In genomic region chr11:36373040-36374010, GRCh38 we compare ENCODE assay signal across 18 cellular contexts.
DNase-seq lines count a peak whose midpoint lies in the region; FAIRE-seq and TF ChIP-seq lines count a peak whose summit lies in the region.
"Had no signal": no experiment of that assay in that cellular context is flagged by ENCODE, and none has a peak within 500 bp of the region (broad histone marks: within the 10 kb centered on the region; RNA-seq: fewer than 3 reads in every experiment).

No MANE protein-coding gene starts in this region.

- peaks cover 52% of the 10 kb centered on the region for H3K27me3 Mint-ChIP-seq in neural crest cell (ENCODE audit: low read depth)

- no peak overlapping the region for H3K27ac Mint-ChIP-seq in neural crest cell (ENCODE audit: unreplicated experiment)
- H3K27ac Mint-ChIP-seq: activated naive CD8-positive, alpha-beta T cell treated with anti-CD3 and anti-CD28 coated beads for 36 hours; activated T-cell treated with anti-CD3 and anti-CD28 coated beads, Interleukin-2, amount 50 U/mL, for 24 hours; stimulated activated naive CD8-positive, alpha-beta T cell treated with anti-CD3 and anti-CD28 coated beads, Interleukin-15, amount 100 ng/mL, for 72 hours had no signal

- H3K4me3 Mint-ChIP-seq in neural crest cell: peak overlapping the region; percentile 93
- H3K4me3 Mint-ChIP-seq: activated naive CD8-positive, alpha-beta T cell treated with anti-CD3 and anti-CD28 coated beads for 36 hours; activated T-cell treated with anti-CD3 and anti-CD28 coated beads, Interleukin-2, amount 50 U/mL, for 24 hours; stimulated activated naive CD8-positive, alpha-beta T cell treated with anti-CD3 and anti-CD28 coated beads, Interleukin-15, amount 100 ng/mL, for 72 hours had no signal

- in situ Hi-C loops in ACHN (cut with HindIII; ENCODE audit: low pct_ligation_motif_present, low pct_unique_long_range_greater_than_20kb, low sequenced_read_pairs): no loop called here

- TF ChIP-seq CTCF in neural crest cell (conservative IDR thresholded peaks at IDR 0.05): no peak

- no peaks in the 10 kb centered on the region for H3K9me3 Mint-ChIP-seq in neural crest cell
- H3K9me3 Mint-ChIP-seq: activated naive CD8-positive, alpha-beta T cell treated with anti-CD3 and anti-CD28 coated beads for 36 hours; activated T-cell treated with anti-CD3 and anti-CD28 coated beads, Interleukin-2, amount 50 U/mL, for 24 hours; stimulated activated naive CD8-positive, alpha-beta T cell treated with anti-CD3 and anti-CD28 coated beads, Interleukin-15, amount 100 ng/mL, for 72 hours had no signal

- no peaks in the 10 kb centered on the region for H3K36me3 Mint-ChIP-seq in neural crest cell (ENCODE audit: low read depth)
- H3K36me3 Mint-ChIP-seq: activated naive CD8-positive, alpha-beta T cell treated with anti-CD3 and anti-CD28 coated beads for 36 hours had no signal

- FAIRE-seq in endometrium (lab: Jason Lieb, UNC): peak; percentile 50
- FAIRE-seq: D721Med, kidney had no signal

- peak; percentile 32 for DNase-seq in ACHN
- peak; percentile 79 for DNase-seq in MV-4-11 (lab: John Stamatoyannopoulos, UW)
- DNase-seq in neural crest cell (ENCODE audit: low read depth, low spot score): no peak
- DNase-seq in NCI-H1436 treated with DMSO at 0.1 percent for 48 hours (lab: John Stamatoyannopoulos, UW): no peak
- no peak for DNase-seq in NCI-H1417 treated with DMSO at 0.1 percent for 48 hours (lab: John Stamatoyannopoulos, UW)
- no peak for DNase-seq in GM19240 (ENCODE audit: insufficient read length, low spot score)
- no peak for DNase-seq in NCI-H2107 treated with DMSO at 0.1 percent for 48 hours (lab: John Stamatoyannopoulos, UW; ENCODE audit: unreplicated experiment)
- DNase-seq: activated CD4-positive, alpha-beta T cell treated with anti-CD3 and anti-CD28 coated beads, Interleukin-2, amount 50 U/mL, for 4 hours; activated naive CD8-positive, alpha-beta T cell treated with anti-CD3 and anti-CD28 coated beads for 36 hours; activated T-cell treated with anti-CD3 and anti-CD28 coated beads, Interleukin-2, amount 50 U/mL, for 24 hours; caudate nucleus; kidney; NCI-H1105 treated with DMSO at 0.1 percent for 48 hours; posterior cingulate gyrus; stimulated activated CD4-positive, alpha-beta T cell treated with anti-CD3 and anti-CD28 coated beads, Interleukin-15, amount 100 ng/mL, for 24 hours; stimulated activated naive CD8-positive, alpha-beta T cell treated with anti-CD3 and anti-CD28 coated beads, Interleukin-15, amount 100 ng/mL, for 72 hours had no signal

- H3K4me1 Mint-ChIP-seq in neural crest cell: peaks cover 31% of the 10 kb centered on the region

Comparison
In these comparisons a context has a peak if more than half of its experiments do, and no peak if none do; other contexts are left out.
1. DNase-seq: peak in ACHN (single experiment) and MV-4-11 (single experiment); none in neural crest cell (single experiment), NCI-H1436 treated with DMSO at 0.1 percent for 48 hours (single experiment), NCI-H1417 treated with DMSO at 0.1 percent for 48 hours (single experiment), GM19240 (single experiment) and NCI-H2107 treated with DMSO at 0.1 percent for 48 hours (single experiment).